21 cellular contexts compared by ENCODE assay signal in genomic region chr3:189365609-189366564, GRCh38.
DNase-seq lines count a peak whose midpoint lies in the region; ATAC-seq and TF ChIP-seq lines count a peak whose summit lies in the region.
"Had no signal": no experiment of that assay in that cellular context is flagged by ENCODE, and none has a peak within 500 bp of the region (broad histone marks: within the 10 kb centered on the region; RNA-seq: fewer than 3 reads in every experiment).

No MANE protein-coding gene starts in this region.

- WGBS in prostate gland = 84% methylated on average over 3 of the region's 3 CpGs

- in situ Hi-C loops in astrocyte of the cerebellum (cut with HindIII; ENCODE audit: low sequenced_read_pairs) = no loop called here

- H3K9me3 ChIP-seq in osteoblast (ENCODE audit: low read depth, low read length) (no peaks in the 10 kb centered on the region), PC-3 (ENCODE audit: low read length) (no peaks in the 10 kb centered on the region), prostate gland (no peaks in the 10 kb centered on the region)
- H3K9me3 ChIP-seq: suprapubic skin had no signal

- H3K36me3 ChIP-seq in osteoblast (ENCODE audit: insufficient read depth, low read length) = no peaks in the 10 kb centered on the region
- no peaks in the 10 kb centered on the region for H3K36me3 ChIP-seq in PC-3 (ENCODE audit: low read depth, low read length)
- H3K36me3 ChIP-seq in prostate gland = no peaks in the 10 kb centered on the region
- H3K36me3 ChIP-seq: suprapubic skin had no signal

- H2AFZ ChIP-seq in osteoblast (ENCODE audit: low read length) (peak overlapping the region; percentile 27), PC-3 (ENCODE audit: low read length) (no peak overlapping the region)

- H3K4me1 ChIP-seq in osteoblast (ENCODE audit: insufficient read depth, low read length) (peaks cover 7% of the 10 kb centered on the region), PC-3 (ENCODE audit: insufficient read depth, low read length) (peaks cover 4% of the 10 kb centered on the region; the same call in 1 of the 2 replicates), prostate gland (replicated peaks) (no peaks in the 10 kb centered on the region)

- TF ChIP-seq CTCF in astrocyte of the cerebellum (IDR thresholded peaks at IDR 0.05; ENCODE audit: low read depth, low read length, missing control alignments) = peak; percentile 20
- peak; percentile 35 for TF ChIP-seq CTCF in osteoblast (IDR thresholded peaks at IDR 0.05; ENCODE audit: extremely low read depth, low read depth, low read length)
- no peak for TF ChIP-seq CTCF in PC-3 (conservative IDR thresholded peaks at IDR 0.05; ENCODE audit: low read depth, low read length)
- TF ChIP-seq CTCF in prostate gland (IDR thresholded peaks at IDR 0.05) = no peak

- POLR2A ChIA-PET in PC-3 (lab: Charles Lee; ENCODE audit: unreplicated experiment) = no interaction called here

- no peaks in the 10 kb centered on the region for H3K27me3 ChIP-seq in osteoblast (ENCODE audit: insufficient read depth, low read length)
- H3K27me3 ChIP-seq in PC-3 (ENCODE audit: low read length) = no peaks in the 10 kb centered on the region
- no peaks in the 10 kb centered on the region for H3K27me3 ChIP-seq in prostate gland (replicated peaks; ENCODE audit: insufficient read depth)
- H3K27me3 ChIP-seq: suprapubic skin had no signal

- CTCF ChIA-PET in PC-3 (lab: Charles Lee) = no interaction called here

- H3K9me3 Mint-ChIP-seq in activated naive CD4-positive, alpha-beta T cell treated with anti-CD3 and anti-CD28 coated beads, Interleukin-2, amount 50 U/mL, for 72 hours = no peaks in the 10 kb centered on the region
- H3K9me3 Mint-ChIP-seq: activated naive CD4-positive, alpha-beta T cell treated with anti-CD3 and anti-CD28 coated beads, Interleukin-2, amount 50 U/mL, for 24 hours; activated T-cell treated with anti-CD3 and anti-CD28 coated beads, Interleukin-2, amount 50 U/mL, for 4 hours had no signal

- H3F3A ChIP-seq in PC-3 (ENCODE audit: low read length, unreplicated experiment) = no peaks in the 10 kb centered on the region

- no peaks in the 10 kb centered on the region for H3K36me3 Mint-ChIP-seq in activated naive CD4-positive, alpha-beta T cell treated with anti-CD3 and anti-CD28 coated beads, Interleukin-2, amount 50 U/mL, for 72 hours
- H3K36me3 Mint-ChIP-seq: activated naive CD4-positive, alpha-beta T cell treated with anti-CD3 and anti-CD28 coated beads, Interleukin-2, amount 50 U/mL, for 24 hours had no signal

- no TSS peak for BruUV-seq in PC-3 (replicated peaks; lab: Mats Ljungman, UMichigan)

- H3K79me2 ChIP-seq in osteoblast (ENCODE audit: insufficient read depth, low read length) (no peaks in the 10 kb centered on the region), PC-3 (ENCODE audit: low read length) (no peaks in the 10 kb centered on the region)

- no peaks in the 10 kb centered on the region for H3K9me2 ChIP-seq in PC-3 (replicated peaks; ENCODE audit: low read length)

- peak; percentile 43 for DNase-seq in AG20443 (ENCODE audit: low spot score)
- peak; percentile 42 for DNase-seq in MV-4-11 (lab: John Stamatoyannopoulos, UW)
- peak; percentile 6 for DNase-seq in astrocyte of the cerebellum (ENCODE audit: low read depth)
- DNase-seq in osteoblast (ENCODE audit: insufficient read length, low spot score, missing footprints) = peak; percentile 6
- DNase-seq in PC-3 = no peak
- no peak for DNase-seq in activated naive CD4-positive, alpha-beta T cell treated with anti-CD3 and anti-CD28 coated beads, Interleukin-2, amount 50 U/mL, for 72 hours (ENCODE audit: low spot score in 2 of 2)
- DNase-seq in prostate gland (ENCODE audit: low spot score) = no peak
- DNase-seq: activated CD4-positive, alpha-beta memory T cell treated with anti-CD3 and anti-CD28 coated beads, Interleukin-2, amount 10 ng/mL, durations not matched to agents 7 days and 5 days; activated T-cell treated with anti-CD3 and anti-CD28 coated beads, Interleukin-2, amount 50 U/mL, for 4 hours; caudate nucleus; COR-L47; effector CD8-positive, alpha-beta T cell; NCI-H1092; NCI-H748 treated with DMSO at 0.1 percent for 48 hours; stimulated activated CD4-positive, alpha-beta T cell treated with anti-CD3 and anti-CD28 coated beads, Interleukin-4, amount 100 ng/mL, for 24 hours had no signal

- no peaks in the 10 kb centered on the region for H4K20me1 ChIP-seq in osteoblast (ENCODE audit: insufficient read depth, low read length)
- no peaks in the 10 kb centered on the region for H4K20me1 ChIP-seq in PC-3 (ENCODE audit: low read length)

- H3K27ac ChIP-seq in osteoblast (ENCODE audit: low read depth, low read length) (no peak overlapping the region), PC-3 (ENCODE audit: low read length) (no peak overlapping the region), prostate gland (no peak overlapping the region)
- H3K27ac ChIP-seq: RWPE1, skin epidermis, suprapubic skin, VCaP had no signal

- no peak for ATAC-seq in PC-3
- no peak for ATAC-seq in GM19035 (IDR thresholded peaks at IDR 0.05; ENCODE audit: unreplicated experiment)
- no peak for ATAC-seq in activated naive CD4-positive, alpha-beta T cell treated with anti-CD3 and anti-CD28 coated beads, Interleukin-2, amount 50 U/mL, for 72 hours
- ATAC-seq: activated T-cell treated with anti-CD3 and anti-CD28 coated beads, Interleukin-2, amount 50 U/mL, for 4 hours had no signal

- intact Hi-C loops in PC-3 (cut with micrococcal nuclease) (no loop called here), prostate gland (cut with DNase I) (no loop called here)

- H3K4me3 ChIP-seq in astrocyte of the cerebellum (ENCODE audit: low read depth, low read length) = no peak overlapping the region
- no peak overlapping the region for H3K4me3 ChIP-seq in osteoblast (ENCODE audit: insufficient read depth, low read length)
- H3K4me3 ChIP-seq in PC-3 (ENCODE audit: low read length) = no peak overlapping the region
- no peak overlapping the region for H3K4me3 ChIP-seq in prostate gland
- H3K4me3 ChIP-seq: skin epidermis, suprapubic skin had no signal

- H3K9ac ChIP-seq in PC-3 (ENCODE audit: low read length) = no peak overlapping the region

- no peak for TF ChIP-seq POLR2A in prostate gland (IDR thresholded peaks at IDR 0.05)

- no peak overlapping the region for H3K27ac Mint-ChIP-seq in activated naive CD4-positive, alpha-beta T cell treated with anti-CD3 and anti-CD28 coated beads, Interleukin-2, amount 50 U/mL, for 72 hours
- H3K27ac Mint-ChIP-seq: activated CD4-positive, alpha-beta memory T cell treated with anti-CD3 and anti-CD28 coated beads, Interleukin-2, amount 10 ng/mL, durations not matched to agents 7 days and 5 days; activated naive CD4-positive, alpha-beta T cell treated with anti-CD3 and anti-CD28 coated beads, Interleukin-2, amount 50 U/mL, for 24 hours had no signal

- H3K4me2 ChIP-seq in osteoblast (ENCODE audit: insufficient read depth, low read length) (no peak overlapping the region), PC-3 (ENCODE audit: low read length) (no peak overlapping the region)

Comparison
In these comparisons a context has a peak if more than half of its experiments do, and no peak if none do; other contexts are left out.
1. DNase-seq: peak in AG20443 (single experiment), MV-4-11 (single experiment), astrocyte of the cerebellum (single experiment) and osteoblast (single experiment); none in PC-3 (single experiment), activated naive CD4-positive, alpha-beta T cell treated with anti-CD3 and anti-CD28 coated beads, Interleukin-2, amount 50 U/mL, for 72 hours (0 of 2) and prostate gland (single experiment).
2. CTCF ChIP-seq: peak in astrocyte of the cerebellum (single experiment) and osteoblast (single experiment); none in PC-3 (single experiment) and prostate gland (0 of 4).